ENCODE assay signal across 12 cellular contexts in the genomic region with DNA sequence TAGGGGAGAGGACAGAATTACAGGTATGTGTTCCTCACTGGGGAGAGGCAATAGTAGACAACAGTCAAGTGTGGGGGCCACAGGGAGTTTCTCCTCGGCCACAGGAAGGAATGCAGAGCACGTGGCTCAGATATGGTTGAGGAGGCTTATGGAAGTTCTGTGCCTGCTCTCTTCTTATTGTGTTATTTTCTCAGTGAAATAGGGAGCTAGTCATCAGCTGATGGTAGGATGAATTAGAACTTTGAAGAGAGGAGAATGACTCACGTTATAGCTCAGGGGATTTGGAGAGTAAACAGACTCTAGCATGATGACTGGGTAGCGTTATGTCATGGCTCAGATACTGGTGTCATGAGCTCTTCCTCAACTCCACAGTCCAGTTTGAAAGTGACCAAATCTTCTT.
DNase-seq lines count a peak whose midpoint lies in the region; ATAC-seq and TF ChIP-seq lines count a peak whose summit lies in the region.
"Had no signal": no experiment of that assay in that cellular context is flagged by ENCODE, and none has a peak within 500 bp of the region (broad histone marks: within the 10 kb centered on the region; RNA-seq: fewer than 3 reads in every experiment).

No MANE protein-coding gene starts in this region.

- POLR2A ChIA-PET in Panc1 (lab: Charles Lee): no interaction called here

- H3K27ac ChIP-seq in Panc1 (ENCODE audit: low read length): no peak overlapping the region
- H3K27ac ChIP-seq in esophagus muscularis mucosa (replicated peaks in 1 of 4): no peak overlapping the region
- no peak overlapping the region for H3K27ac ChIP-seq in gastrocnemius medialis
- no peak overlapping the region for H3K27ac ChIP-seq in stomach
- H3K27ac ChIP-seq: ovary had no signal

- H3K4me3 ChIP-seq in Panc1 (ENCODE audit: low read depth in 2 of 2, low read length in 2 of 2) (no peak overlapping the region), esophagus muscularis mucosa (no peak overlapping the region), gastrocnemius medialis (no peak overlapping the region), stomach (no peak overlapping the region)
- H3K4me3 ChIP-seq: ovary had no signal

- DNase-seq in ELR (ENCODE audit: low read depth) (peak; percentile 95), Panc1 (ENCODE audit: low read depth, low spot score) (peak; percentile 43), esophagus muscularis mucosa (ENCODE audit: extremely low spot score) (peak; percentile 74), gastrocnemius medialis (peak in 1 of 2 donors; percentile 15), MV-4-11 (lab: John Stamatoyannopoulos, UW) (no peak), stomach (no peak), omental fat pad (ENCODE audit: low spot score) (no peak)
- no peak for DNase-seq in activated naive CD4-positive, alpha-beta T cell treated with anti-CD3 and anti-CD28 coated beads, Interleukin-2, amount 50 U/mL, for 16 hours
- DNase-seq: anterior cingulate cortex, Calu3, NCI-H1436 treated with DMSO at 0.1 percent for 48 hours, ovary had no signal

- CTCF ChIA-PET in Panc1 (lab: Charles Lee): no interaction called here

- H3K36me3 ChIP-seq in Panc1 (ENCODE audit: control insufficient read depth, insufficient read depth, low read length): no peaks in the 10 kb centered on the region
- no peaks in the 10 kb centered on the region for H3K36me3 ChIP-seq in esophagus muscularis mucosa
- no peaks in the 10 kb centered on the region for H3K36me3 ChIP-seq in gastrocnemius medialis
- no peaks in the 10 kb centered on the region for H3K36me3 ChIP-seq in stomach
- H3K36me3 ChIP-seq: ovary had no signal

- H3K27me3 ChIP-seq in Panc1 (ENCODE audit: control insufficient read depth, insufficient read depth, low read length) (no peaks in the 10 kb centered on the region), esophagus muscularis mucosa (no peaks in the 10 kb centered on the region), gastrocnemius medialis (no peaks in the 10 kb centered on the region), stomach (no peaks in the 10 kb centered on the region)
- H3K27me3 ChIP-seq: ovary had no signal

- ATAC-seq in Panc1 (no peak), gastrocnemius medialis (peak; percentile 78 to 83), omental fat pad (ENCODE audit: low FRiP score) (no peak)

- no peak for TF ChIP-seq EP300 in esophagus muscularis mucosa (IDR thresholded peaks at IDR 0.05)
- no peak for TF ChIP-seq EP300 in stomach (IDR thresholded peaks at IDR 0.05)

- BruUV-seq in Panc1 (replicated peaks; lab: Mats Ljungman, UMichigan): no TSS peak

- intact Hi-C loops in Panc1 (cut with micrococcal nuclease; ENCODE audit: unreplicated experiment) (no loop called here), esophagus muscularis mucosa (cut with DNase I) (no loop called here), gastrocnemius medialis (cut with DNase I; ENCODE audit: low total_unique reads) (no loop called here), stomach (cut with DNase I; ENCODE audit: low total_unique reads) (no loop called here)

- H3K4me1 ChIP-seq in Panc1 (ENCODE audit: control insufficient read depth, insufficient read depth, low read length) (no peaks in the 10 kb centered on the region), esophagus muscularis mucosa (peaks cover 0 to 4% (median 0%) of the 10 kb centered on the region in 4 donors), gastrocnemius medialis (no peaks in the 10 kb centered on the region), stomach (no peaks in the 10 kb centered on the region)

- TF ChIP-seq POLR2A in esophagus muscularis mucosa (IDR thresholded peaks at IDR 0.05; ENCODE audit: low read depth) (no peak), gastrocnemius medialis (IDR thresholded peaks at IDR 0.05) (no peak), stomach (IDR thresholded peaks at IDR 0.05) (no peak)

- no peak for TF ChIP-seq CTCF in Panc1 (IDR thresholded peaks at IDR 0.05)
- no peak for TF ChIP-seq CTCF in esophagus muscularis mucosa (IDR thresholded peaks at IDR 0.05)
- no peak for TF ChIP-seq CTCF in gastrocnemius medialis (IDR thresholded peaks at IDR 0.05 in 4 of 5, conservative IDR thresholded peaks at IDR 0.05 in 1 of 5)
- no peak for TF ChIP-seq CTCF in stomach (IDR thresholded peaks at IDR 0.05)
- no peak for TF ChIP-seq CTCF in omental fat pad (IDR thresholded peaks at IDR 0.05)

- H3K9me3 ChIP-seq in Panc1 (ENCODE audit: control insufficient read depth, insufficient read depth, low read depth, low read length) (no peaks in the 10 kb centered on the region), esophagus muscularis mucosa (no peaks in the 10 kb centered on the region), gastrocnemius medialis (no peaks in the 10 kb centered on the region), stomach (no peaks in the 10 kb centered on the region)
- H3K9me3 ChIP-seq: ovary had no signal

- WGBS in esophagus muscularis mucosa: 71% methylated on average over 4 of the region's 4 CpGs
- 68 to 74% (median 71%) methylated on average over 4 of the region's 4 CpGs for WGBS in stomach, 5 donors

- in situ Hi-C loops in Panc1 (cut with HindIII; ENCODE audit: low pct_unique_long_range_greater_than_20kb, low sequenced_read_pairs): loop anchor here (5.0 kb wide), 1 partner anchor 43 kb away; no protein-coding TSS in a partner anchor
- in situ Hi-C loops in gastrocnemius medialis (cut with MboI; ENCODE audit: low sequenced_read_pairs in 4 of 4): no loop called here

Comparison
In these comparisons a context has a peak if more than half of its experiments do, and no peak if none do; other contexts are left out.
1. DNase-seq: peak in ELR (single experiment), Panc1 (single experiment) and esophagus muscularis mucosa (single experiment); none in MV-4-11 (single experiment), stomach (single experiment), activated naive CD4-positive, alpha-beta T cell treated with anti-CD3 and anti-CD28 coated beads, Interleukin-2, amount 50 U/mL, for 16 hours (single experiment) and omental fat pad (single experiment).
2. ATAC-seq: peak in gastrocnemius medialis (2 of 2); none in Panc1 (single experiment) and omental fat pad (single experiment).